Comparison of ENCODE assay signal across 10 cellular contexts in the genomic region with DNA sequence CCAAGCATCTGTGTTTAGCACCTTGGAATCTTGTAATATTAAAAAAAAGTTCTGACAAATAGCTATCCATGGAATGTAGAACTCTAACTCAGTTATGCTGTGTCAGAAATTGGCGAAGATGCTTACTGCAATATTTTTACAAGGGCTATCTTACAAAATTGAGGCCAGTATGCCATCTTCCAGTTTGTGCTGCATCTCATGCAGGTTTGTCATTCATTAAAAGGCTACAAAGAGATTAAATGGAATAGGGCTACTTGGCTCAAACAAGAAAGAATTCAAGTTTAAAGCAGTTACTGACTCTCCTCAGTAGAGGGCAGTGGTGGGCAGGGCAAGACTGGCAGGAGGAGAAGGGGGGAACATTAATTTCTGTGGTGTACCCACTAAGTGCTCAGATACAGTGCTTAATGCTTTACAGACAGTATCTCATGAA.
DNase-seq lines count a peak whose midpoint lies in the region; ATAC-seq and TF ChIP-seq lines count a peak whose summit lies in the region.
"Had no signal": no experiment of that assay in that cellular context is flagged by ENCODE, and none has a peak within 500 bp of the region (broad histone marks: within the 10 kb centered on the region; RNA-seq: fewer than 3 reads in every experiment).

No MANE protein-coding gene starts in this region.

- H3K4me3 Mint-ChIP-seq in glutamatergic neuron (ENCODE audit: unreplicated experiment), result no peak overlapping the region
- H3K4me3 Mint-ChIP-seq: activated naive CD4-positive, alpha-beta T cell treated with anti-CD3 and anti-CD28 coated beads, Interleukin-2, amount 50 U/mL, for 24 hours had no signal

- H3K27me3 ChIP-seq in tibial artery, result no peaks in the 10 kb centered on the region

- no peak overlapping the region for H3K4me3 ChIP-seq in tibial artery
- H3K4me3 ChIP-seq: skin epidermis had no signal

- no peaks in the 10 kb centered on the region for H3K9me3 Mint-ChIP-seq in glutamatergic neuron (ENCODE audit: unreplicated experiment)
- H3K9me3 Mint-ChIP-seq: activated naive CD4-positive, alpha-beta T cell treated with anti-CD3 and anti-CD28 coated beads, Interleukin-2, amount 50 U/mL, for 24 hours had no signal

- H3K9me3 ChIP-seq in tibial artery, result no peaks in the 10 kb centered on the region

- POLR2A ChIA-PET in RWPE1 (lab: Yijun Ruan, JAX; ENCODE audit: low non-redundant PET), result no interaction called here

- H3K27me3 Mint-ChIP-seq in glutamatergic neuron (ENCODE audit: unreplicated experiment), result no peaks in the 10 kb centered on the region

- peak in 2 of 3 donors; percentile 1 to 10 for DNase-seq in stimulated activated CD4-positive, alpha-beta T cell treated with anti-CD3 and anti-CD28 coated beads, Interleukin-12 subunit alpha, Interleukin-12 subunit beta, amount 100 ng/mL, for 48 hours (ENCODE audit: low read depth in 2 of 3, low spot score in 1 of 3)
- DNase-seq in stimulated activated CD4-positive, alpha-beta T cell treated with anti-CD3 and anti-CD28 coated beads, Interleukin-2, amount 100 ng/mL, for 48 hours, result no peak
- peak; percentile 15 for DNase-seq in RWPE1 (ENCODE audit: low spot score)
- DNase-seq in glutamatergic neuron, result peak; percentile 13
- no peak for DNase-seq in tibial artery
- no peak for DNase-seq in NCI-H345 (lab: John Stamatoyannopoulos, UW)
- DNase-seq in NCI-H1930 (lab: John Stamatoyannopoulos, UW), result no peak

- no peak overlapping the region for H3K27ac ChIP-seq in RWPE1
- no peak overlapping the region for H3K27ac ChIP-seq in tibial artery
- H3K27ac ChIP-seq: skin epidermis had no signal

- no peaks in the 10 kb centered on the region for H3K4me1 ChIP-seq in tibial artery

- H3K36me3 Mint-ChIP-seq in glutamatergic neuron (ENCODE audit: unreplicated experiment), result no peaks in the 10 kb centered on the region
- H3K36me3 Mint-ChIP-seq: activated naive CD4-positive, alpha-beta T cell treated with anti-CD3 and anti-CD28 coated beads, Interleukin-2, amount 50 U/mL, for 24 hours had no signal

- H3K27ac Mint-ChIP-seq in glutamatergic neuron (ENCODE audit: unreplicated experiment), result no peak overlapping the region
- H3K27ac Mint-ChIP-seq: activated naive CD4-positive, alpha-beta T cell treated with anti-CD3 and anti-CD28 coated beads, Interleukin-2, amount 50 U/mL, for 24 hours had no signal

- no peaks in the 10 kb centered on the region for H3K36me3 ChIP-seq in tibial artery

- no peaks in the 10 kb centered on the region for H3K4me1 Mint-ChIP-seq in glutamatergic neuron (ENCODE audit: low read depth, unreplicated experiment)
- H3K4me1 Mint-ChIP-seq: activated naive CD4-positive, alpha-beta T cell treated with anti-CD3 and anti-CD28 coated beads, Interleukin-2, amount 50 U/mL, for 24 hours had no signal

- CTCF ChIA-PET in RWPE1 (lab: Yijun Ruan, JAX), result interaction anchor here (0.6 to 1.0 kb wide), 4 partner anchors 31 to 241 kb away, joined by 3 read pairs; no protein-coding TSS in a partner anchor

- intact Hi-C loops in tibial artery (cut with DNase I; ENCODE audit: low total_unique reads), result no loop called here

- peak; percentile 56 for TF ChIP-seq CTCF in RWPE1 (conservative IDR thresholded peaks at IDR 0.05; ENCODE audit: low read depth)
- peak; percentile 60 for TF ChIP-seq CTCF in glutamatergic neuron (IDR thresholded peaks at IDR 0.05; ENCODE audit: partially characterized antibody, unreplicated experiment)
- peak; percentile 33 to 52 for TF ChIP-seq CTCF in tibial artery (IDR thresholded peaks at IDR 0.05)

- ATAC-seq in HG02798 (IDR thresholded peaks at IDR 0.05; ENCODE audit: poor library complexity, unreplicated experiment), result no peak

Comparison
In these comparisons a context has a peak if more than half of its experiments do, and no peak if none do; other contexts are left out.
1. DNase-seq: peak in stimulated activated CD4-positive, alpha-beta T cell treated with anti-CD3 and anti-CD28 coated beads, Interleukin-12 subunit alpha, Interleukin-12 subunit beta, amount 100 ng/mL, for 48 hours (2 of 3), RWPE1 (single experiment) and glutamatergic neuron (single experiment); none in stimulated activated CD4-positive, alpha-beta T cell treated with anti-CD3 and anti-CD28 coated beads, Interleukin-2, amount 100 ng/mL, for 48 hours (0 of 2), tibial artery (0 of 2), NCI-H345 (single experiment) and NCI-H1930 (0 of 2).
2. Peak in every context shown above with its lines, with median percentiles within 50 percentile points of each other: CTCF ChIP-seq.